Comparison of ENCODE assay signal across 24 cellular contexts in the genomic region with DNA sequence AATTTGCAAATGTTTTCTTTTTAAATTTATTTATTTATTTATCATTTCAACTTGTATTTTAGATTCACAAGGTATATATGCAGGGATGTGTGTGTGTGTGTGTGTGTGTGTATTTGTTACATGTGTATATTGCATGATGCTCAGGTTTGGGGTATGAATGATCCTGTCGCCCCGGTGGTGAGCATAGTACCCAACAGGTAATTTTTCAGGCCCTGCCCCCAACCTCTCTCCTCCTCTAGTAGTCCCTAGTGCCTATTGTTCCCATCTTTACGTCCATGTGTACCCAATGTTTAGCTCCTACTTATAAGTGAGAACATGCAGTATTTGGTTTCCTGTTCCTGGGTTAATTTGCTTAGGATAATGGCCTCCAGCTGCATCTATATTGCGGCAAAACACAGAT.
"Had no signal": no experiment of that assay in that cellular context is flagged by ENCODE, and none has a peak within 500 bp of the region (broad histone marks: within the 10 kb centered on the region; RNA-seq: fewer than 3 reads in every experiment).

No MANE protein-coding gene starts in this region.

- H3K4me3 Mint-ChIP-seq: T-helper 17 cell had no signal

- H3K27ac Mint-ChIP-seq: T-helper 17 cell had no signal

- DNase-seq: IMR-90, KG1, MG63, NCI-H1092, NCI-H1105 treated with DMSO at 0.1 percent for 48 hours, NCI-H1417 treated with DMSO at 0.1 percent for 48 hours, NCI-H146, NCI-H1694 treated with DMSO at 0.1 percent for 48 hours, NCI-H2029, NCI-H2107, NCI-H2171 treated with DMSO at 0.1 percent for 48 hours, NCI-H345, NCI-H446 treated with DMSO at 0.1 percent for 48 hours, NCI-H510A treated with DMSO at 0.1 percent for 48 hours, NCI-H526, NCI-H774, PC-3, SHP77, SJCRH30, T-helper 1 cell, T-helper 17 cell had no signal

- H3K27me3 Mint-ChIP-seq: T-helper 17 cell had no signal

- H3K4me1 Mint-ChIP-seq: T-helper 17 cell had no signal

- H3K4me3 ChIP-seq: MG63, SJCRH30 had no signal

- ATAC-seq: HepG2, Panc1, PC-3, SK-N-SH treated with all-trans-retinoic acid at 6 μM for 48 hours, T-helper 17 cell had no signal
